Comparison of ENCODE assay signal across 8 cellular contexts in genomic region chr10:7409045-7409731, GRCh38. TPM values are rescaled to one million over a fixed set of nuclear protein-coding genes. Genes with fewer than 3 reads are reported as not detected.
A peak's percentile ranks its signal among the peaks of the same experiment; 100 is the strongest.
DNase-seq lines count a peak whose midpoint lies in the region; ATAC-seq and TF ChIP-seq lines count a peak whose summit lies in the region.

No MANE protein-coding gene starts in this region.

- H2BK120ac ChIP-seq in IMR-90 (ENCODE audit: low read depth, low read length) = no peak overlapping the region

- H3K9me3 ChIP-seq in BE2C = no peaks in the 10 kb centered on the region
- H3K9me3 ChIP-seq in IMR-90 (ENCODE audit: control insufficient read depth, insufficient read depth, low read length) = no peaks in the 10 kb centered on the region; the same call in 1 of the 2 replicates
- no peaks in the 10 kb centered on the region for H3K9me3 ChIP-seq in fibroblast of lung (ENCODE audit: control insufficient read depth, insufficient read depth, low read depth, low read length)
- no peaks in the 10 kb centered on the region for H3K9me3 ChIP-seq in osteoblast (ENCODE audit: low read depth, low read length)

- H2BK20ac ChIP-seq in IMR-90 (ENCODE audit: low read depth, low read length) = no peak overlapping the region

- H3K79me2 ChIP-seq in fibroblast of lung (ENCODE audit: control insufficient read depth, insufficient read depth, low read length) (no peaks in the 10 kb centered on the region), osteoblast (ENCODE audit: insufficient read depth, low read length) (no peaks in the 10 kb centered on the region)

- peaks cover 23% of the 10 kb centered on the region for H3K36me3 Mint-ChIP-seq in activated CD8-positive, alpha-beta memory T cell treated with anti-CD3 and anti-CD28 coated beads, Interleukin-2, amount 10 ng/mL, durations not matched to agents 7 days and 5 days

- H2AFZ ChIP-seq in IMR-90 (replicated peaks; ENCODE audit: low read length, poor library complexity) (peak overlapping the region; percentile 81), fibroblast of lung (ENCODE audit: low read length) (no peak overlapping the region), osteoblast (ENCODE audit: low read length) (no peak overlapping the region)

- no peak overlapping the region for H2BK15ac ChIP-seq in IMR-90 (ENCODE audit: low read depth, low read length)

- dilution Hi-C loops in IMR-90 (cut with HindIII; ENCODE audit: low sequenced_read_pairs, unreplicated experiment) = loop anchor here (25.0 kb wide), 1 partner anchor 722 kb away; no protein-coding TSS in a partner anchor

- H3K27me3 ChIP-seq in BE2C = peaks cover 26% of the 10 kb centered on the region
- peaks cover 33% of the 10 kb centered on the region for H3K27me3 ChIP-seq in IMR-90 (ENCODE audit: control insufficient read depth, insufficient read depth, low read length)
- H3K27me3 ChIP-seq in fibroblast of lung (ENCODE audit: control insufficient read depth, insufficient read depth, low read length) = peaks cover 33% of the 10 kb centered on the region
- peaks cover 42% of the 10 kb centered on the region for H3K27me3 ChIP-seq in osteoblast (ENCODE audit: insufficient read depth, low read length)

- H3K9me3 Mint-ChIP-seq in activated CD8-positive, alpha-beta memory T cell treated with anti-CD3 and anti-CD28 coated beads, Interleukin-2, amount 10 ng/mL, durations not matched to agents 7 days and 5 days (ENCODE audit: low read depth) = no peaks in the 10 kb centered on the region

- no peaks in the 10 kb centered on the region for H4K20me1 ChIP-seq in IMR-90 (ENCODE audit: insufficient read depth, low read length)
- H4K20me1 ChIP-seq in fibroblast of lung (ENCODE audit: control insufficient read depth, extremely low read depth, insufficient read depth, low read length) = no peaks in the 10 kb centered on the region
- no peaks in the 10 kb centered on the region for H4K20me1 ChIP-seq in osteoblast (ENCODE audit: insufficient read depth, low read length)

- no peak overlapping the region for H3K4ac ChIP-seq in IMR-90 (ENCODE audit: low read depth, low read length)

- peak overlapping the region; percentile 43 for H3K23ac ChIP-seq in IMR-90 (ENCODE audit: low read depth, low read length)

- no peak overlapping the region for H2BK5ac ChIP-seq in IMR-90 (ENCODE audit: low read depth, low read length, poor library complexity, severe bottlenecking)

- intact Hi-C loops in IMR-90 (cut with micrococcal nuclease) = no loop called here

- no peaks in the 10 kb centered on the region; the same call in 1 of the 2 replicates for H3K4me1 ChIP-seq in BE2C
- no peaks in the 10 kb centered on the region for H3K4me1 ChIP-seq in IMR-90 (ENCODE audit: control insufficient read depth, insufficient read depth, low read length)
- no peaks in the 10 kb centered on the region for H3K4me1 ChIP-seq in fibroblast of lung (ENCODE audit: control insufficient read depth, extremely low read depth, insufficient read depth, low read length)
- no peaks in the 10 kb centered on the region for H3K4me1 ChIP-seq in osteoblast (ENCODE audit: insufficient read depth, low read length)

- POLR2A ChIA-PET in IMR-90 (lab: Charles Lee; ENCODE audit: unreplicated experiment) = no interaction called here

- no peak overlapping the region for H4K5ac ChIP-seq in IMR-90 (ENCODE audit: low read depth, low read length)

- H3K4me2 ChIP-seq in IMR-90 (ENCODE audit: low read depth, low read length) (peak overlapping the region; percentile 79), fibroblast of lung (ENCODE audit: extremely low read depth, insufficient read depth, low read length) (peak overlapping the region; percentile 71), osteoblast (ENCODE audit: insufficient read depth, low read length) (peak overlapping the region; percentile 67)

- peak; percentile 63 for DNase-seq in BE2C
- no peak for DNase-seq in IMR-90
- peak; percentile 75 for DNase-seq in activated CD8-positive, alpha-beta memory T cell treated with anti-CD3 and anti-CD28 coated beads, Interleukin-2, amount 10 ng/mL, durations not matched to agents 7 days and 5 days
- DNase-seq in fibroblast of lung (ENCODE audit: low read depth in 2 of 2) = peak; percentile 18 to 66
- peak; percentile 78 for DNase-seq in osteoblast (ENCODE audit: insufficient read length, low spot score, missing footprints)
- no peak for DNase-seq in AG08395 (ENCODE audit: low spot score)
- DNase-seq in NCI-H128 (lab: John Stamatoyannopoulos, UW; ENCODE audit: unreplicated experiment) = no peak

- CTCF ChIA-PET in IMR-90 (lab: Yijun Ruan, JAX) = no interaction called here
- CTCF ChIA-PET in activated CD8-positive, alpha-beta memory T cell treated with anti-CD3 and anti-CD28 coated beads, Interleukin-2, amount 10 ng/mL, durations not matched to agents 7 days and 5 days (lab: Charles Lee) = interaction anchor here (0.7 to 7.3 kb wide), 14 partner anchors 39 to 489 kb away, joined by 3 to 82 read pairs (median 4); no protein-coding TSS in a partner anchor

- TF ChIP-seq RAD21 in IMR-90 (IDR thresholded peaks at IDR 0.05; ENCODE audit: low read length) = no peak

- H3K9ac ChIP-seq in IMR-90 (ENCODE audit: low read depth, low read length) (no peak overlapping the region), fibroblast of lung (ENCODE audit: insufficient read depth, low read length) (no peak overlapping the region)

- H3K9me1 ChIP-seq in IMR-90 (ENCODE audit: insufficient read depth, low read length) = no peaks in the 10 kb centered on the region

- TF ChIP-seq CTCF in BE2C (IDR thresholded peaks at IDR 0.05; ENCODE audit: low read depth, low read length) (no peak; the same call in 1 of the 2 replicates), IMR-90 (conservative IDR thresholded peaks at IDR 0.05; ENCODE audit: low read depth, low read length) (no peak), fibroblast of lung (conservative IDR thresholded peaks at IDR 0.05 in 1 of 2, IDR thresholded peaks at IDR 0.05 in 1 of 2; ENCODE audit: low read depth in 1 of 2, low read length in 2 of 2) (peak in 1 of 2 donors; percentile 25), osteoblast (IDR thresholded peaks at IDR 0.05; ENCODE audit: extremely low read depth, low read depth, low read length) (no peak)

- H3K36me3 ChIP-seq in BE2C (no peaks in the 10 kb centered on the region), IMR-90 (ENCODE audit: control insufficient read depth, insufficient read depth, low read length) (no peaks in the 10 kb centered on the region), fibroblast of lung (ENCODE audit: control insufficient read depth, insufficient read depth, low read length) (no peaks in the 10 kb centered on the region), osteoblast (ENCODE audit: insufficient read depth, low read length) (no peaks in the 10 kb centered on the region)

- no TSS peak for BruUV-seq in IMR-90 (replicated peaks; lab: Mats Ljungman, UMichigan)

- H3K27me3 Mint-ChIP-seq in activated CD8-positive, alpha-beta memory T cell treated with anti-CD3 and anti-CD28 coated beads, Interleukin-2, amount 10 ng/mL, durations not matched to agents 7 days and 5 days = peaks cover 23% of the 10 kb centered on the region

- peaks cover 63% of the 10 kb centered on the region for H3K4me1 Mint-ChIP-seq in activated CD8-positive, alpha-beta memory T cell treated with anti-CD3 and anti-CD28 coated beads, Interleukin-2, amount 10 ng/mL, durations not matched to agents 7 days and 5 days

- H3K27ac Mint-ChIP-seq in activated CD8-positive, alpha-beta memory T cell treated with anti-CD3 and anti-CD28 coated beads, Interleukin-2, amount 10 ng/mL, durations not matched to agents 7 days and 5 days = peak overlapping the region; percentile 90

- WGBS in IMR-90 (ENCODE audit: extremely low coverage in 2 of 2, insufficient read length in 1 of 2), 2 experiments = 1% methylated on average over 20 of the region's 38 CpGs; no CpG with 5 or more reads in 1 of the 2 experiments

- no peak overlapping the region for H4K8ac ChIP-seq in IMR-90 (ENCODE audit: low read depth in 2 of 2, low read length in 2 of 2)

- H4K91ac ChIP-seq in IMR-90 (ENCODE audit: insufficient read depth, low read depth, low read length) = no peak overlapping the region

- no peak for TF ChIP-seq POLR2A in IMR-90 (IDR thresholded peaks at IDR 0.05; ENCODE audit: low read depth, low read length)

- ATAC-seq in GM19351 (IDR thresholded peaks at IDR 0.05; ENCODE audit: unreplicated experiment) = peak; percentile 40
- no peak for ATAC-seq in IMR-90 (ENCODE audit: low read depth)
- ATAC-seq in activated CD8-positive, alpha-beta memory T cell treated with anti-CD3 and anti-CD28 coated beads, Interleukin-2, amount 10 ng/mL, durations not matched to agents 7 days and 5 days = peak; percentile 41

- no peak overlapping the region for H3K14ac ChIP-seq in IMR-90 (replicated peaks; ENCODE audit: low read depth, low read length)

- no peaks in the 10 kb centered on the region for H3K79me1 ChIP-seq in IMR-90 (ENCODE audit: low read depth in 1 of 2, low read length in 2 of 2)

- no peak overlapping the region for H2AK5ac ChIP-seq in IMR-90 (ENCODE audit: low read depth, low read length)

- no peak overlapping the region for H3K27ac ChIP-seq in IMR-90 (ENCODE audit: insufficient read depth, low read length)
- no peak overlapping the region for H3K27ac ChIP-seq in fibroblast of lung (ENCODE audit: insufficient read depth, low read length)
- H3K27ac ChIP-seq in osteoblast (ENCODE audit: low read depth, low read length) = no peak overlapping the region

- H3K18ac ChIP-seq in IMR-90 (ENCODE audit: low read depth, low read length) = no peak overlapping the region

- H3K4me3 ChIP-seq in BE2C (ENCODE audit: low read depth, low read length) (peak overlapping the region; percentile 91), IMR-90 (ENCODE audit: insufficient read depth, low read depth, low read length) (peak overlapping the region; percentile 56), fibroblast of lung (replicated peaks in 1 of 4; ENCODE audit: control extremely low read depth in 1 of 4, insufficient read depth in 1 of 4, low read depth in 3 of 4, low read length in 4 of 4) (peak overlapping the region; percentile 31 to 96 (median 62)), osteoblast (ENCODE audit: insufficient read depth, low read length) (no peak overlapping the region)

- in situ Hi-C loops in IMR-90 (cut with MboI; ENCODE audit: low sequenced_read_pairs) = loop anchor here (10.0 kb wide), 1 partner anchor 144 kb away; no protein-coding TSS in a partner anchor

- H3K4me3 Mint-ChIP-seq in activated CD8-positive, alpha-beta memory T cell treated with anti-CD3 and anti-CD28 coated beads, Interleukin-2, amount 10 ng/mL, durations not matched to agents 7 days and 5 days = peak overlapping the region; percentile 94

- no peak overlapping the region for H2AK9ac ChIP-seq in IMR-90 (replicated peaks; ENCODE audit: low read depth, low read length, poor library complexity)

- H3K56ac ChIP-seq in IMR-90 (ENCODE audit: extremely low read depth, insufficient read depth, low read length) = no peak overlapping the region

RNA-seq across cellular contexts. Expression of gene SFMBT2, which starts 1.6 kb away (rescaled TPM):
- polyA plus RNA-seq in BE2C (2012; ENCODE audit: insufficient read depth, insufficient read length, low read depth) = 14.7 TPM
- 1.1 and 1.3 TPM in 2 replicates for total RNA-seq in IMR-90 (2012; rRNA removed)
- 0.53 and 0.70 TPM in 2 replicates for polyA plus RNA-seq in IMR-90 (2012; rRNA removed)
- 0.25 and 0.26 TPM in 2 replicates for polyA plus RNA-seq in IMR-90 (2012; cell fraction: cytosol; rRNA removed)
- 0.88 and 2.3 TPM in 2 replicates for polyA plus RNA-seq in IMR-90 (2012; cell fraction: nucleus; rRNA removed; ENCODE audit: low replicate concordance)
- 10 to 100 TPM; 49.5 to 69.0 TPM for total RNA-seq in activated CD8-positive, alpha-beta memory T cell treated with anti-CD3 and anti-CD28 coated beads, Interleukin-2, amount 10 ng/mL, durations not matched to agents 7 days and 5 days
- total RNA-seq in fibroblast of lung = 2.5 and 2.8 TPM in 2 replicates
- 0.52 and 1.3 TPM in 2 replicates for polyA plus RNA-seq in fibroblast of lung
- 0.40 and 0.86 TPM in 2 replicates for polyA plus RNA-seq in fibroblast of lung (2012)
- 0.20 and 1.5 TPM in 2 replicates for polyA minus RNA-seq in fibroblast of lung (ENCODE audit: low replicate concordance)
- under 0.01 TPM in 2 replicates for total RNA-seq in osteoblast

Comparison
In these comparisons a context has a peak if more than half of its experiments do, and no peak if none do; other contexts are left out.
1. DNase-seq: peak in BE2C (single experiment), activated CD8-positive, alpha-beta memory T cell treated with anti-CD3 and anti-CD28 coated beads, Interleukin-2, amount 10 ng/mL, durations not matched to agents 7 days and 5 days (single experiment), fibroblast of lung (2 of 2) and osteoblast (single experiment); none in IMR-90 (single experiment), AG08395 (single experiment) and NCI-H128 (single experiment).
2. RNA of gene SFMBT2, which starts 1.6 kb away (total RNA-seq): 49.5 to 69.0 TPM in activated CD8-positive, alpha-beta memory T cell treated with anti-CD3 and anti-CD28 coated beads, Interleukin-2, amount 10 ng/mL, durations not matched to agents 7 days and 5 days; 2.5 to 2.8 TPM in fibroblast of lung, 1.1 to 1.3 TPM in IMR-90 and under 0.01 TPM in osteoblast; every median in the first group is over 10 times any median in the second.
3. Peak in every context shown above with its lines, with median percentiles within 50 percentile points of each other: H3K4me2 ChIP-seq.